ENCODE assay signal across 8 cellular contexts in genomic region chr1:212700892-212701819, GRCh38. TPM values are rescaled to one million over a fixed set of nuclear protein-coding genes. Genes with fewer than 3 reads are reported as not detected.
A peak's percentile ranks its signal among the peaks of the same experiment; 100 is the strongest.
DNase-seq lines count a peak whose midpoint lies in the region; ATAC-seq, FAIRE-seq and TF ChIP-seq lines count a peak whose summit lies in the region.

No MANE protein-coding gene starts in this region.

- H3K9me2 ChIP-seq in GM23248 (ENCODE audit: insufficient read depth): no peaks in the 10 kb centered on the region

- H3K27me3 ChIP-seq in GM23248 (replicated peaks; ENCODE audit: insufficient read depth) (peaks cover 15% of the 10 kb centered on the region), K562 (ENCODE audit: control insufficient read depth in 2 of 2, insufficient read depth in 2 of 2, low read length in 2 of 2) (peaks cover 38% of the 10 kb centered on the region in 2 experiments), skeletal muscle tissue (ENCODE audit: control insufficient read depth in 3 of 3, insufficient read depth in 3 of 3, low read length in 3 of 3) (peaks cover 11 to 44% (median 31%) of the 10 kb centered on the region in 3 donors)

- H3K4me2 ChIP-seq in GM23248 (ENCODE audit: unreplicated experiment) (peak overlapping the region; percentile 75), K562 (ENCODE audit: insufficient read depth, low read length) (peak overlapping the region; percentile 30; the same call in 1 of the 2 replicates)

- intact Hi-C loops in Calu3 (cut with micrococcal nuclease; ENCODE audit: unreplicated experiment) (loop anchor here (5.0 kb wide), 1 partner anchor 34 kb away; no protein-coding TSS in a partner anchor), K562 (cut with micrococcal nuclease) (no loop called here)

- POLR2A ChIA-PET in RWPE1 (lab: Yijun Ruan, JAX; ENCODE audit: low non-redundant PET) (interaction anchor here (0.6 kb wide), 1 partner anchor 660 kb away, joined by 3 read pairs; no protein-coding TSS in a partner anchor), K562 (lab: Yijun Ruan, JAX) (interaction anchor here (0.6 to 1.8 kb wide), 4 partner anchors 8 to 93 kb away, joined by 3 to 7 read pairs (median 4); partner anchors contain the start of gene ATF3)

- H3K9ac ChIP-seq in GM23248: peak overlapping the region; percentile 68; the same call in 1 of the 2 replicates
- no peak overlapping the region for H3K9ac ChIP-seq in K562 (ENCODE audit: insufficient read depth in 1 of 2, low read depth in 2 of 2, low read length in 2 of 2)
- peak overlapping the region in 2 of 3 donors; percentile 35 to 40 for H3K9ac ChIP-seq in skeletal muscle tissue (ENCODE audit: low read depth in 1 of 3, low read length in 3 of 3)

- H3K9me3 Mint-ChIP-seq in Calu3 (ENCODE audit: low read depth, unreplicated experiment) (no peaks in the 10 kb centered on the region), immature natural killer cell (no peaks in the 10 kb centered on the region)

- peak overlapping the region; percentile 64 for H3K4me3 Mint-ChIP-seq in Calu3 (ENCODE audit: low read depth, unreplicated experiment)
- peak overlapping the region; percentile 80 to 91 (median 86) for H3K4me3 Mint-ChIP-seq in immature natural killer cell

- H3K4me3 ChIP-seq in GM23248 (peak overlapping the region; percentile 72), K562 (no peak overlapping the region), skeletal muscle tissue (ENCODE audit: low read length in 3 of 3) (peak overlapping the region; percentile 53 to 71 (median 67))

- no peak for TF ChIP-seq POLR2A in K562 (conservative IDR thresholded peaks at IDR 0.05)

- H3K27ac Mint-ChIP-seq in Calu3 (ENCODE audit: unreplicated experiment) (no peak overlapping the region), immature natural killer cell (peak overlapping the region in 2 of 6 donors; percentile 24 to 75)

- peaks cover 72% of the 10 kb centered on the region for H3K27me3 Mint-ChIP-seq in Calu3 (ENCODE audit: unreplicated experiment)
- H3K27me3 Mint-ChIP-seq in immature natural killer cell (ENCODE audit: low read depth in 3 of 3): peaks cover 11 to 25% (median 24%) of the 10 kb centered on the region in 3 donors

- peak in 1 of 2 experiments; percentile 37; a peak in 2 of 4 replicates for TF ChIP-seq RAD21 in K562 (CRISPR knock-in tag; conservative IDR thresholded peaks at IDR 0.05 in 1 of 2, IDR thresholded peaks at IDR 0.05 in 1 of 2)

- ATAC-seq in K562 (peak; percentile 69), GM19023 (IDR thresholded peaks at IDR 0.05; ENCODE audit: unreplicated experiment) (no peak)

- no peaks in the 10 kb centered on the region for H3K9me3 ChIP-seq in GM23248 (ENCODE audit: low read depth)
- H3K9me3 ChIP-seq in K562 (replicated peaks; ENCODE audit: control insufficient read depth, insufficient read depth, low read depth, low read length): no peaks in the 10 kb centered on the region
- H3K9me3 ChIP-seq in skeletal muscle tissue (ENCODE audit: control insufficient read depth in 3 of 3, low read length in 3 of 3): no peaks in the 10 kb centered on the region

- no peaks in the 10 kb centered on the region for H3K9me1 ChIP-seq in K562 (ENCODE audit: control insufficient read depth, insufficient read depth, low read length)

- H3K4me1 Mint-ChIP-seq in Calu3 (ENCODE audit: low read depth, unreplicated experiment): peaks cover 16% of the 10 kb centered on the region
- H3K4me1 Mint-ChIP-seq in immature natural killer cell: peaks cover 24 to 38% of the 10 kb centered on the region in 2 donors

- H3K36me3 Mint-ChIP-seq in Calu3 (ENCODE audit: insufficient read depth, unreplicated experiment) (peaks cover 4% of the 10 kb centered on the region), immature natural killer cell (peaks cover 0 to 5% (median 0%) of the 10 kb centered on the region in 3 donors)

- TF ChIP-seq EP300 in K562 (IDR thresholded peaks at IDR 0.05; ENCODE audit: low read length): peak; percentile 22; the same call in 1 of the 2 replicates

- 12 to 13% methylated on average over 27 of the region's 27 CpGs for WGBS in GM23248 (ENCODE audit: low coverage in 1 of 2, low lambda C conversion rate in 2 of 2, missing lambda C conversion rate in 2 of 2), 2 experiments
- 6% methylated on average over 27 of the region's 27 CpGs for WGBS in K562 (ENCODE audit: insufficient coverage, low coverage, missing lambda C conversion rate)

- H3K4me1 ChIP-seq in GM23248 (ENCODE audit: insufficient read depth): no peaks in the 10 kb centered on the region
- H3K4me1 ChIP-seq in K562 (replicated peaks in 1 of 2; ENCODE audit: control insufficient read depth in 2 of 2, insufficient read depth in 2 of 2, low read length in 2 of 2): peaks cover 19 to 23% of the 10 kb centered on the region in 2 experiments
- H3K4me1 ChIP-seq in skeletal muscle tissue (ENCODE audit: control insufficient read depth in 3 of 3, insufficient read depth in 3 of 3, low read length in 3 of 3): peaks cover 13 to 14% (median 13%) of the 10 kb centered on the region in 3 donors

- FAIRE-seq in K562 (lab: Jason Lieb, UNC): peak; percentile 62

- CTCF ChIA-PET in Calu3 (lab: Charles Lee): interaction anchor here (0.6 to 1.8 kb wide), 6 partner anchors 8 to 245 kb away, joined by 3 to 7 read pairs (median 4); no protein-coding TSS in a partner anchor
- CTCF ChIA-PET in RWPE1 (lab: Yijun Ruan, JAX): interaction anchor here (0.5 to 1.3 kb wide), 4 partner anchors 36 to 92 kb away, joined by 3 to 4 read pairs (median 3); no protein-coding TSS in a partner anchor
- CTCF ChIA-PET in K562 (lab: Yijun Ruan, JAX; ENCODE audit: low intra/inter-chr PET ratio): interaction anchor here (1.4 kb wide), 1 partner anchor 81 kb away, joined by 3 read pairs; no protein-coding TSS in a partner anchor

- H3K79me2 ChIP-seq in GM23248 (ENCODE audit: insufficient read depth): no peaks in the 10 kb centered on the region
- H3K79me2 ChIP-seq in K562 (ENCODE audit: control insufficient read depth, insufficient read depth, low read length): no peaks in the 10 kb centered on the region

- no TSS peak for BruUV-seq in Calu3 (replicated peaks; lab: Mats Ljungman, UMichigan)
- no TSS peak for BruUV-seq in K562 (replicated peaks; lab: Mats Ljungman, UMichigan)

- in situ Hi-C loops in GM23248 (cut with MboI): no loop called here
- in situ Hi-C loops in K562 (cut with MboI): no loop called here

- peaks cover 21% of the 10 kb centered on the region for H3F3A ChIP-seq in GM23248 (ENCODE audit: insufficient read depth)

- no peaks in the 10 kb centered on the region for H4K20me1 ChIP-seq in GM23248 (ENCODE audit: insufficient read depth)
- no peaks in the 10 kb centered on the region for H4K20me1 ChIP-seq in K562 (replicated peaks; ENCODE audit: control insufficient read depth, insufficient read depth, low read length)

- TF ChIP-seq CTCF in Calu3 (IDR thresholded peaks at IDR 0.05; ENCODE audit: unreplicated experiment) (no peak), RWPE1 (conservative IDR thresholded peaks at IDR 0.05; ENCODE audit: low read depth) (0 out of 2 replicates have a peak, but pooled peaks have one; percentile 8), K562 (IDR thresholded peaks at IDR 0.05 in 2 of 3, conservative IDR thresholded peaks at IDR 0.05 in 1 of 3; ENCODE audit: insufficient read depth in 2 of 3, low read depth in 1 of 3, low read length in 3 of 3) (peak in 2 of 3 experiments; percentile 17 to 28; a peak in 2 of 6 replicates)

- H2AFZ ChIP-seq in GM23248: peak overlapping the region; percentile 82; the same call in 1 of the 2 replicates
- 0 out of 2 replicates have a peak overlapping the region, but pooled peaks have one; percentile 22 for H2AFZ ChIP-seq in K562 (ENCODE audit: low read depth, low read length)

- H3K36me3 ChIP-seq in GM23248 (ENCODE audit: low read depth) (no peaks in the 10 kb centered on the region), K562 (ENCODE audit: control insufficient read depth, insufficient read depth, low read length) (no peaks in the 10 kb centered on the region), skeletal muscle tissue (ENCODE audit: control insufficient read depth in 3 of 3, insufficient read depth in 3 of 3, low read length in 3 of 3) (no peaks in the 10 kb centered on the region)

- peak; percentile 35 for DNase-seq in Calu3
- peak; percentile 75 for DNase-seq in GM23248
- DNase-seq in RWPE1 (ENCODE audit: low spot score): no peak
- DNase-seq in K562 (ENCODE audit: extremely low read depth in 1 of 4, low spot score in 3 of 4): peak in 3 of 4 experiments; percentile 11 to 50 (median 24)
- DNase-seq in immature natural killer cell: peak in 1 of 3 donors; percentile 13
- no peak for DNase-seq in DMS79 (lab: John Stamatoyannopoulos, UW)

- no peak overlapping the region for H3K27ac ChIP-seq in GM23248
- no peak overlapping the region for H3K27ac ChIP-seq in RWPE1
- H3K27ac ChIP-seq in K562 (ENCODE audit: extremely low read depth, low read depth, low read length): no peak overlapping the region
- H3K27ac ChIP-seq in skeletal muscle tissue (ENCODE audit: low read depth, low read length): peak overlapping the region; percentile 41

RNA-seq across cellular contexts. Expression of gene BATF3, which starts 1.5 kb away (rescaled TPM):
- total RNA-seq in Calu3 (2022) (0.71 and 0.90 TPM in 2 replicates), K562 (2014; rRNA removed) (3.4 and 3.6 TPM in 2 replicates), K562 (2014; rRNA removed; fragmentation: Illumina TruSeq; extraction: Trizol) (0.96 and 1.1 TPM in 2 replicates), K562 (2015; rRNA removed; fragmentation: Illumina TruSeq; extraction: Trizol) (0.40 and 0.57 TPM in 2 replicates), K562 (2021) (2.0 and 3.8 TPM in 2 replicates), skeletal muscle tissue (0.52 TPM)
- total RNA-seq in GM23248 (2014; rRNA removed; shearing (Covaris generic)): 0.86 and 1.4 TPM in 2 replicates
- polyA plus RNA-seq in GM23248 (2016; fragmentation: Nextera tagmentation; extraction: Ambion mirVana) (0.46 and 0.60 TPM in 2 replicates), K562 (2011; rRNA removed) (0.93 and 2.0 TPM in 2 replicates), K562 (2014; fragmentation: Illumina TruSeq; extraction: Trizol) (2.7 and 3.1 TPM in 2 replicates), K562 (2014; fragmentation: Nextera tagmentation; extraction: Ambion mirVana) (under 1 TPM; 0.51 to 0.57 TPM), K562 (2014; rRNA removed) (3.8 and 5.2 TPM in 2 replicates), immature natural killer cell (1 to 10 TPM; 4.4 to 7.4 (median 7.2) TPM)
- 1.7 and 2.4 TPM in 2 replicates for total RNA-seq in K562 (2011; cell fraction: chromatin; rRNA removed; ENCODE audit: low replicate concordance)
- 1.3 and 1.6 TPM in 2 replicates for total RNA-seq in K562 (2011; cell fraction: nucleolus; rRNA removed)
- total RNA-seq in K562 (2011; cell fraction: nucleoplasm; rRNA removed): 1.2 and 2.6 TPM in 2 replicates
- 0.68 and 4.4 TPM in 2 replicates for polyA plus RNA-seq in K562 (2011; cell fraction: cytosol; rRNA removed)
- polyA plus RNA-seq in K562 (2011; cell fraction: nucleus; rRNA removed): 0.48 and 0.71 TPM in 2 replicates
- polyA plus RNA-seq in K562 (2012): 1.9 and 8.3 TPM in 2 replicates
- polyA minus RNA-seq in K562 (2011; rRNA and poly(A)+ RNA removed): 0.18 and 0.25 TPM in 2 replicates
- 1.1 TPM in 1 of 2 replicates, not detected in the other for polyA minus RNA-seq in K562 (2011; cell fraction: cytosol; rRNA and poly(A)+ RNA removed)
- polyA minus RNA-seq in K562 (2011; cell fraction: nucleus; rRNA and poly(A)+ RNA removed): 0.11 and 0.54 TPM in 2 replicates

Comparison
In these comparisons a context has a peak if more than half of its experiments do, and no peak if none do; other contexts are left out.
1. DNase-seq: peak in Calu3 (single experiment), GM23248 (single experiment) and K562 (3 of 4); none in RWPE1 (single experiment) and DMS79 (single experiment).
2. H3K9ac ChIP-seq: peak in GM23248 (single experiment) and skeletal muscle tissue (2 of 3); none in K562 (0 of 2).